In genomic region chr17:43588121-43588520, GRCh38 we compare ENCODE assay signal across 16 cellular contexts. TPM values are rescaled to one million over a fixed set of nuclear protein-coding genes. Genes with fewer than 3 reads are reported as not detected.
"Had no signal": no experiment of that assay in that cellular context is flagged by ENCODE, and none has a peak within 500 bp of the region (broad histone marks: within the 10 kb centered on the region; RNA-seq: fewer than 3 reads in every experiment).

No MANE protein-coding gene starts in this region.

- H3K9me3 ChIP-seq: body of pancreas, left lung had no signal

- H3K4me1 ChIP-seq: body of pancreas had no signal

- H3K36me3 ChIP-seq: left lung, WERI-Rb-1 had no signal

- H3K4me3 ChIP-seq: body of pancreas, dorsolateral prefrontal cortex, left lung, skin epidermis had no signal

- DNase-seq: activated CD4-positive, alpha-beta T cell treated with anti-CD3 and anti-CD28 coated beads for 1 hour; activated CD4-positive, alpha-beta T cell treated with anti-CD3 and anti-CD28 coated beads, Interleukin-2, amount 50 U/mL, for 48 hours; activated CD8-positive, alpha-beta memory T cell treated with anti-CD3 and anti-CD28 coated beads, Interleukin-2, amount 10 ng/mL, durations not matched to agents 7 days and 5 days; activated naive CD4-positive, alpha-beta T cell; activated naive CD8-positive, alpha-beta T cell treated with anti-CD3 and anti-CD28 coated beads, Interleukin-2, amount 10 ng/mL, durations not matched to agents 7 days and 5 days; body of pancreas; central memory CD4-positive, alpha-beta T cell; dorsolateral prefrontal cortex; foreskin melanocyte; kidney; left lung; naive thymus-derived CD8-positive, alpha-beta T cell; stimulated activated naive CD8-positive, alpha-beta T cell treated with anti-CD3 and anti-CD28 coated beads, Interleukin-15, amount 100 ng/mL, for 72 hours; WERI-Rb-1 had no signal

- H3K27me3 ChIP-seq: body of pancreas, dorsolateral prefrontal cortex, left lung had no signal

- H3K27ac ChIP-seq: body of pancreas, dorsolateral prefrontal cortex, left lung, WERI-Rb-1 had no signal

RNA-seq across cellular contexts. Expression of gene ETV4, which starts 42.0 kb away (rescaled TPM):
- total RNA-seq: mononuclear cell; naive thymus-derived CD8-positive, alpha-beta T cell had no signal
